ENCODE assay signal across 26 cellular contexts in genomic region chr3:141152801-141153678, GRCh38.
DNase-seq lines count a peak whose midpoint lies in the region; TF ChIP-seq lines count a peak whose summit lies in the region.
"Had no signal": no experiment of that assay in that cellular context is flagged by ENCODE, and none has a peak within 500 bp of the region (broad histone marks: within the 10 kb centered on the region; RNA-seq: fewer than 3 reads in every experiment).

No MANE protein-coding gene starts in this region.

- H3K36me3 ChIP-seq in endodermal cell (ENCODE audit: control insufficient read depth, insufficient read depth, low read length), result no peaks in the 10 kb centered on the region
- H3K36me3 ChIP-seq in neural progenitor cell, result no peaks in the 10 kb centered on the region
- no peaks in the 10 kb centered on the region for H3K36me3 ChIP-seq in Caco-2 (ENCODE audit: control insufficient read depth, insufficient read depth, low read length)
- H3K36me3 ChIP-seq: stomach, tibial artery had no signal

- H3K9me3 Mint-ChIP-seq in endodermal cell (no peaks in the 10 kb centered on the region), neural progenitor cell (peaks cover 3% of the 10 kb centered on the region), Calu3 (ENCODE audit: low read depth, unreplicated experiment) (no peaks in the 10 kb centered on the region), Caco-2 (ENCODE audit: unreplicated experiment) (no peaks in the 10 kb centered on the region)
- H3K9me3 Mint-ChIP-seq: activated CD8-positive, alpha-beta T cell treated with anti-CD3 and anti-CD28 coated beads for 36 hours; activated T-helper 17 cell treated with anti-CD3 and anti-CD28 coated beads, Interleukin-2, amount 50 U/mL, for 72 hours; nephron progenitor cell; T-helper 2 cell treated with Interferon-gamma antibody and Interleukin-4, amounts not matched to agents 5 μg/mL and 100 μg/mL, for 36 hours had no signal

- H3K4me1 ChIP-seq in endodermal cell (ENCODE audit: control insufficient read depth, insufficient read depth, low read length), result no peaks in the 10 kb centered on the region
- peaks cover 14% of the 10 kb centered on the region for H3K4me1 ChIP-seq in neural progenitor cell
- no peaks in the 10 kb centered on the region for H3K4me1 ChIP-seq in Caco-2
- H3K4me1 ChIP-seq: A549, body of pancreas, stomach, tibial artery had no signal

- H3K9ac ChIP-seq in endodermal cell (ENCODE audit: extremely low read depth, low read length, poor library complexity, severe bottlenecking) (no peak overlapping the region), neural progenitor cell (no peak overlapping the region)
- H3K9ac ChIP-seq: KMS-11 had no signal

- peaks cover 9% of the 10 kb centered on the region for H4K20me1 ChIP-seq in neural progenitor cell (ENCODE audit: low read depth)

- no peaks in the 10 kb centered on the region for H3K9me3 ChIP-seq in endodermal cell (ENCODE audit: control insufficient read depth, low read length)
- no peaks in the 10 kb centered on the region for H3K9me3 ChIP-seq in neural progenitor cell (ENCODE audit: low read depth)
- no peaks in the 10 kb centered on the region for H3K9me3 ChIP-seq in Caco-2
- H3K9me3 ChIP-seq: A549, body of pancreas, stomach, tibial artery had no signal

- no peaks in the 10 kb centered on the region for H3K27me3 ChIP-seq in endodermal cell (ENCODE audit: control insufficient read depth, insufficient read depth, low read length, poor library complexity, severe bottlenecking)
- H3K27me3 ChIP-seq in neural progenitor cell, result no peaks in the 10 kb centered on the region
- no peaks in the 10 kb centered on the region for H3K27me3 ChIP-seq in Caco-2 (replicated peaks; ENCODE audit: control insufficient read depth, insufficient read depth, low read length)
- H3K27me3 ChIP-seq: body of pancreas, tibial artery had no signal

- no peaks in the 10 kb centered on the region for H3K36me3 Mint-ChIP-seq in endodermal cell (ENCODE audit: low read depth)
- H3K36me3 Mint-ChIP-seq in neural progenitor cell, result peaks cover 19% of the 10 kb centered on the region
- no peaks in the 10 kb centered on the region for H3K36me3 Mint-ChIP-seq in Calu3 (ENCODE audit: insufficient read depth, unreplicated experiment)
- no peaks in the 10 kb centered on the region for H3K36me3 Mint-ChIP-seq in Caco-2 (ENCODE audit: insufficient read depth, unreplicated experiment)

- POLR2A ChIA-PET in Caco-2 (lab: Charles Lee), result no interaction called here

- H3K4me2 ChIP-seq in neural progenitor cell, result peak overlapping the region; percentile 46
- H3K4me2 ChIP-seq: A549, KMS-11, smooth muscle cell had no signal

- H3K27me3 Mint-ChIP-seq in endodermal cell (ENCODE audit: insufficient read depth) (no peaks in the 10 kb centered on the region), neural progenitor cell (ENCODE audit: insufficient read depth, low read depth) (peaks cover 10% of the 10 kb centered on the region), Calu3 (ENCODE audit: unreplicated experiment) (peaks cover 58% of the 10 kb centered on the region), Caco-2 (ENCODE audit: insufficient read depth, unreplicated experiment) (no peaks in the 10 kb centered on the region)
- H3K27me3 Mint-ChIP-seq: activated CD8-positive, alpha-beta T cell treated with anti-CD3 and anti-CD28 coated beads for 36 hours had no signal

- H3K4me3 Mint-ChIP-seq in endodermal cell (no peak overlapping the region), neural progenitor cell (no peak overlapping the region), Calu3 (ENCODE audit: low read depth, unreplicated experiment) (no peak overlapping the region), Caco-2 (ENCODE audit: unreplicated experiment) (no peak overlapping the region)
- H3K4me3 Mint-ChIP-seq: activated CD8-positive, alpha-beta T cell treated with anti-CD3 and anti-CD28 coated beads for 36 hours; activated T-helper 17 cell treated with anti-CD3 and anti-CD28 coated beads, Interleukin-2, amount 50 U/mL, for 72 hours; nephron progenitor cell; T-helper 2 cell treated with Interferon-gamma antibody and Interleukin-4, amounts not matched to agents 5 μg/mL and 100 μg/mL, for 36 hours had no signal

- no peak overlapping the region for H3K4me3 ChIP-seq in endodermal cell (ENCODE audit: low read length)
- no peak overlapping the region for H3K4me3 ChIP-seq in neural progenitor cell
- H3K4me3 ChIP-seq in Caco-2 (ENCODE audit: low read depth, low read length), result no peak overlapping the region
- H3K4me3 ChIP-seq: A549, body of pancreas, GM12878, smooth muscle cell, stomach, tibial artery had no signal

- CTCF ChIA-PET in Calu3 (lab: Charles Lee), result interaction anchor here (0.6 kb wide), 1 partner anchor 78 kb away, joined by 4 read pairs; no protein-coding TSS in a partner anchor
- CTCF ChIA-PET in Caco-2 (lab: Charles Lee), result no interaction called here

- H3K79me2 ChIP-seq in neural progenitor cell (ENCODE audit: low read depth), result no peaks in the 10 kb centered on the region

- H3K4me1 Mint-ChIP-seq in endodermal cell, result peaks cover 7% of the 10 kb centered on the region
- H3K4me1 Mint-ChIP-seq in neural progenitor cell, result peaks cover 17% of the 10 kb centered on the region
- no peaks in the 10 kb centered on the region for H3K4me1 Mint-ChIP-seq in Calu3 (ENCODE audit: low read depth, unreplicated experiment)
- no peaks in the 10 kb centered on the region for H3K4me1 Mint-ChIP-seq in Caco-2 (ENCODE audit: low read depth, unreplicated experiment)
- H3K4me1 Mint-ChIP-seq: activated T-helper 17 cell treated with anti-CD3 and anti-CD28 coated beads, Interleukin-2, amount 50 U/mL, for 72 hours had no signal

- TF ChIP-seq CTCF in endodermal cell (conservative IDR thresholded peaks at IDR 0.05), result no peak
- TF ChIP-seq CTCF in neural progenitor cell (IDR thresholded peaks at IDR 0.05), result no peak
- no peak for TF ChIP-seq CTCF in Calu3 (IDR thresholded peaks at IDR 0.05; ENCODE audit: unreplicated experiment)
- no peak for TF ChIP-seq CTCF in Caco-2 (IDR thresholded peaks at IDR 0.05; ENCODE audit: insufficient read depth in 1 of 2, low read depth in 1 of 2, low read length in 1 of 2, severe bottlenecking in 1 of 2, unreplicated experiment in 1 of 2)

- WGBS in endodermal cell (ENCODE audit: insufficient coverage in 1 of 2, insufficient read length in 1 of 2), 2 experiments, result 54 to 82% methylated on average over 4 to 7 of the region's 7 CpGs

- DNase-seq in NCI-H82 (lab: John Stamatoyannopoulos, UW) (peak; percentile 38), NCI-H82 treated with DMSO at 0.1 percent for 48 hours (lab: John Stamatoyannopoulos, UW; ENCODE audit: unreplicated experiment) (no peak), NCI-H2171 (lab: John Stamatoyannopoulos, UW) (peak; percentile 23), endodermal cell (peak; percentile 48), neural progenitor cell (ENCODE audit: low spot score) (peak; percentile 51), Calu3 (no peak), Caco-2 (no peak)
- DNase-seq in activated CD8-positive, alpha-beta memory T cell treated with anti-CD3 and anti-CD28 coated beads for 24 hours, result no peak
- DNase-seq: activated CD8-positive, alpha-beta T cell treated with anti-CD3 and anti-CD28 coated beads for 36 hours; activated naive CD4-positive, alpha-beta T cell treated with anti-CD3 and anti-CD28 coated beads, Interleukin-2, amount 50 U/mL, for 16 hours; hypothalamus; MM.1S; NCI-H1417; NCI-H510A treated with DMSO at 0.1 percent for 48 hours; nephron progenitor cell; SIG-M5; stomach; tibial artery had no signal

- no TSS peak for BruUV-seq in Calu3 (replicated peaks; lab: Mats Ljungman, UMichigan)
- BruUV-seq in Caco-2 (replicated peaks; lab: Mats Ljungman, UMichigan), result no TSS peak

- H3K27ac ChIP-seq in endodermal cell (ENCODE audit: low read depth, low read length) (no peak overlapping the region), neural progenitor cell (no peak overlapping the region)
- H3K27ac ChIP-seq: A549, body of pancreas, HL-60, KMS-11, stomach, tibial artery had no signal

- H2AFZ ChIP-seq in neural progenitor cell (replicated peaks), result no peak overlapping the region

- H3K27ac Mint-ChIP-seq in endodermal cell, result no peak overlapping the region
- H3K27ac Mint-ChIP-seq in neural progenitor cell, result no peak overlapping the region
- no peak overlapping the region for H3K27ac Mint-ChIP-seq in Calu3 (ENCODE audit: unreplicated experiment)
- H3K27ac Mint-ChIP-seq in Caco-2 (ENCODE audit: unreplicated experiment), result no peak overlapping the region
- H3K27ac Mint-ChIP-seq: activated CD8-positive, alpha-beta T cell treated with anti-CD3 and anti-CD28 coated beads for 36 hours; activated T-helper 17 cell treated with anti-CD3 and anti-CD28 coated beads, Interleukin-2, amount 50 U/mL, for 72 hours; T-helper 2 cell treated with Interferon-gamma antibody and Interleukin-4, amounts not matched to agents 5 μg/mL and 100 μg/mL, for 36 hours had no signal

- intact Hi-C loops in Calu3 (cut with micrococcal nuclease; ENCODE audit: unreplicated experiment), result no loop called here
- intact Hi-C loops in Caco-2 (cut with micrococcal nuclease; ENCODE audit: unreplicated experiment), result no loop called here

- peaks cover 13% of the 10 kb centered on the region for H3F3A ChIP-seq in neural progenitor cell (ENCODE audit: low read depth)

Comparison
In these comparisons a context has a peak if more than half of its experiments do, and no peak if none do; other contexts are left out.
1. DNase-seq: peak in NCI-H82 (single experiment), NCI-H2171 (single experiment), endodermal cell (single experiment) and neural progenitor cell (single experiment); none in NCI-H82 treated with DMSO at 0.1 percent for 48 hours (single experiment), Calu3 (single experiment), Caco-2 (0 of 2) and activated CD8-positive, alpha-beta memory T cell treated with anti-CD3 and anti-CD28 coated beads for 24 hours (single experiment).